1 cellular context compared by ENCODE assay signal in the genomic region with DNA sequence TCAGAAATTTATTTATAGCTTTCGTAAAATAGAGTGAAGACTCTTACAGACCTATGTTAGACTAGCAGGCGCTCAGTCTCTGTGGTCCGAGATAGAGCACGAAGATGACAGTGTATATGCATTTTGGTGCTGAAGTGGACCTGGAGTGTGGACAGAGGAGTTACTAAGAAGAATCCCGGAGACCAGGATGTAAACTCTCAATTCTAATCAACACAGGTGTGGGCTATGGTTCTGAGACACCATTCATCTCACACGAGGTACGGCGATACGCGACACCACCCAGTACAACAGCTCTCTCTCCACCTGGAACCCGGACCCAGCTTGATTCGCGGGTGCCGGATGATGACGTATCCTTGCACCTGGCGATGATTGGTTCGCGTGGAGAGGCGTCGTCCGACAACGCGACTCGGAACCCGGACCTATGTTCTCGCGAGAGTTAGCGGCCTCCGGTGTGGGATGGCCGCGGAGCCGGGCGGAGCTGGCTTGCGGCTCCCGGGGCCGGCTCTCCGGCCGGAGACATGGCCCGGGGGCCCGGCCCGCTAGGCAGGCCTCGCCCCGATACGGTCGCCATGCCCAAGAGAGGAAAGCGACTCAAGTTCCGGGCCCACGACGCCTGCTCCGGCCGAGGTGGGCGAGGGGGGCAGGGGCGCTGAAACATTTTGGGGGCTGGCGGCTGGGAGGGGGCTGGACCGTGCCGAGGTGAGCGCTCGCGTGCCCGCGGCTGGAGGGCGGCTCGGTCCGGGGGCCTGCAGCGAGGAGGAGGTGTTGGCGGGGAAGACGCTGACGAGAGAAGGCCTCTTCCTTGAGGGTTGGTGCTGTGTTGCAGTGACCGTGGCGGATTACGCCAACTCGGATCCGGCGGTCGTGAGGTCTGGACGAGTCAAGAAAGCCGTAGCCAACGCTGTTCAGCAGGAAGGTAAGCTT.
A peak's percentile ranks its signal among the peaks of the same experiment; 100 is the strongest.
TF ChIP-seq lines count a peak whose summit lies in the region.

A gene with protein sequence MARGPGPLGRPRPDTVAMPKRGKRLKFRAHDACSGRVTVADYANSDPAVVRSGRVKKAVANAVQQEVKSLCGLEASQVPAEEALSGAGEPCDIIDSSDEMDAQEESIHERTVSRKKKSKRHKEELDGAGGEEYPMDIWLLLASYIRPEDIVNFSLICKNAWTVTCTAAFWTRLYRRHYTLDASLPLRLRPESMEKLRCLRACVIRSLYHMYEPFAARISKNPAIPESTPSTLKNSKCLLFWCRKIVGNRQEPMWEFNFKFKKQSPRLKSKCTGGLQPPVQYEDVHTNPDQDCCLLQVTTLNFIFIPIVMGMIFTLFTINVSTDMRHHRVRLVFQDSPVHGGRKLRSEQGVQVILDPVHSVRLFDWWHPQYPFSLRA (plus strand): TSS at position 427 of the 924 bp plus-strand sequence. CDS start 92 bp downstream, at position 519.

TF ChIP-seq in HepG2, 621 proteins besides CTCF, POLR2A, EP300 and RAD21 (continued from another document and continues in another):
- TF ChIP-seq, protein P1, sequence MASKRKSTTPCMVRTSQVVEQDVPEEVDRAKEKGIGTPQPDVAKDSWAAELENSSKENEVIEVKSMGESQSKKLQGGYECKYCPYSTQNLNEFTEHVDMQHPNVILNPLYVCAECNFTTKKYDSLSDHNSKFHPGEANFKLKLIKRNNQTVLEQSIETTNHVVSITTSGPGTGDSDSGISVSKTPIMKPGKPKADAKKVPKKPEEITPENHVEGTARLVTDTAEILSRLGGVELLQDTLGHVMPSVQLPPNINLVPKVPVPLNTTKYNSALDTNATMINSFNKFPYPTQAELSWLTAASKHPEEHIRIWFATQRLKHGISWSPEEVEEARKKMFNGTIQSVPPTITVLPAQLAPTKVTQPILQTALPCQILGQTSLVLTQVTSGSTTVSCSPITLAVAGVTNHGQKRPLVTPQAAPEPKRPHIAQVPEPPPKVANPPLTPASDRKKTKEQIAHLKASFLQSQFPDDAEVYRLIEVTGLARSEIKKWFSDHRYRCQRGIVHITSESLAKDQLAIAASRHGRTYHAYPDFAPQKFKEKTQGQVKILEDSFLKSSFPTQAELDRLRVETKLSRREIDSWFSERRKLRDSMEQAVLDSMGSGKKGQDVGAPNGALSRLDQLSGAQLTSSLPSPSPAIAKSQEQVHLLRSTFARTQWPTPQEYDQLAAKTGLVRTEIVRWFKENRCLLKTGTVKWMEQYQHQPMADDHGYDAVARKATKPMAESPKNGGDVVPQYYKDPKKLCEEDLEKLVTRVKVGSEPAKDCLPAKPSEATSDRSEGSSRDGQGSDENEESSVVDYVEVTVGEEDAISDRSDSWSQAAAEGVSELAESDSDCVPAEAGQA (IDR thresholded peaks at IDR 0.05; ENCODE audit: low read depth), result peak; percentile 79
- TF ChIP-seq, protein P1 (CRISPR knock-in tag; IDR thresholded peaks at IDR 0.05; ENCODE audit: borderline replicate concordance), result no peak
- 0 out of 2 replicates have a peak, but pooled peaks have one; percentile 23 for TF ChIP-seq ATF7-NPFF (CRISPR knock-in tag; IDR thresholded peaks at IDR 0.05; ENCODE audit: low read depth)
- peak; percentile 83; the same call in 1 of the 2 replicates for TF ChIP-seq ZNF510 (CRISPR knock-in tag; IDR thresholded peaks at IDR 0.05; ENCODE audit: low read depth)
- TF ChIP-seq, protein P2, sequence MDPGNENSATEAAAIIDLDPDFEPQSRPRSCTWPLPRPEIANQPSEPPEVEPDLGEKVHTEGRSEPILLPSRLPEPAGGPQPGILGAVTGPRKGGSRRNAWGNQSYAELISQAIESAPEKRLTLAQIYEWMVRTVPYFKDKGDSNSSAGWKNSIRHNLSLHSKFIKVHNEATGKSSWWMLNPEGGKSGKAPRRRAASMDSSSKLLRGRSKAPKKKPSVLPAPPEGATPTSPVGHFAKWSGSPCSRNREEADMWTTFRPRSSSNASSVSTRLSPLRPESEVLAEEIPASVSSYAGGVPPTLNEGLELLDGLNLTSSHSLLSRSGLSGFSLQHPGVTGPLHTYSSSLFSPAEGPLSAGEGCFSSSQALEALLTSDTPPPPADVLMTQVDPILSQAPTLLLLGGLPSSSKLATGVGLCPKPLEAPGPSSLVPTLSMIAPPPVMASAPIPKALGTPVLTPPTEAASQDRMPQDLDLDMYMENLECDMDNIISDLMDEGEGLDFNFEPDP (CRISPR knock-in tag; conservative IDR thresholded peaks at IDR 0.05), result no peak
- TF ChIP-seq, protein P3, sequence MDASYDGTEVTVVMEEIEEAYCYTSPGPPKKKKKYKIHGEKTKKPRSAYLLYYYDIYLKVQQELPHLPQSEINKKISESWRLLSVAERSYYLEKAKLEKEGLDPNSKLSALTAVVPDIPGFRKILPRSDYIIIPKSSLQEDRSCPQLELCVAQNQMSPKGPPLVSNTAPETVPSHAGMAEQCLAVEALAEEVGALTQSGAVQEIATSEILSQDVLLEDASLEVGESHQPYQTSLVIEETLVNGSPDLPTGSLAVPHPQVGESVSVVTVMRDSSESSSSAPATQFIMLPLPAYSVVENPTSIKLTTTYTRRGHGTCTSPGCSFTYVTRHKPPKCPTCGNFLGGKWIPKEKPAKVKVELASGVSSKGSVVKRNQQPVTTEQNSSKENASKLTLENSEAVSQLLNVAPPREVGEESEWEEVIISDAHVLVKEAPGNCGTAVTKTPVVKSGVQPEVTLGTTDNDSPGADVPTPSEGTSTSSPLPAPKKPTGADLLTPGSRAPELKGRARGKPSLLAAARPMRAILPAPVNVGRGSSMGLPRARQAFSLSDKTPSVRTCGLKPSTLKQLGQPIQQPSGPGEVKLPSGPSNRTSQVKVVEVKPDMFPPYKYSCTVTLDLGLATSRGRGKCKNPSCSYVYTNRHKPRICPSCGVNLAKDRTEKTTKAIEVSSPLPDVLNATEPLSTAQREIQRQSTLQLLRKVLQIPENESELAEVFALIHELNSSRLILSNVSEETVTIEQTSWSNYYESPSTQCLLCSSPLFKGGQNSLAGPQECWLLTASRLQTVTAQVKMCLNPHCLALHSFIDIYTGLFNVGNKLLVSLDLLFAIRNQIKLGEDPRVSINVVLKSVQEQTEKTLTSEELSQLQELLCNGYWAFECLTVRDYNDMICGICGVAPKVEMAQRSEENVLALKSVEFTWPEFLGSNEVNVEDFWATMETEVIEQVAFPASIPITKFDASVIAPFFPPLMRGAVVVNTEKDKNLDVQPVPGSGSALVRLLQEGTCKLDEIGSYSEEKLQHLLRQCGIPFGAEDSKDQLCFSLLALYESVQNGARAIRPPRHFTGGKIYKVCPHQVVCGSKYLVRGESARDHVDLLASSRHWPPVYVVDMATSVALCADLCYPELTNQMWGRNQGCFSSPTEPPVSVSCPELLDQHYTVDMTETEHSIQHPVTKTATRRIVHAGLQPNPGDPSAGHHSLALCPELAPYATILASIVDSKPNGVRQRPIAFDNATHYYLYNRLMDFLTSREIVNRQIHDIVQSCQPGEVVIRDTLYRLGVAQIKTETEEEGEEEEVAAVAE (CRISPR knock-in tag; IDR thresholded peaks at IDR 0.05; ENCODE audit: borderline replicate concordance), result peak; percentile 97
- peak; percentile 67; the same call in 1 of the 2 replicates for TF ChIP-seq ZNF230 (CRISPR knock-in tag; IDR thresholded peaks at IDR 0.05)
- peak; percentile 88; the same call in 1 of the 2 replicates for TF ChIP-seq ZNF761 (CRISPR knock-in tag; conservative IDR thresholded peaks at IDR 0.05)
- TF ChIP-seq ZMYM3 (CRISPR knock-in tag; IDR thresholded peaks at IDR 0.05), result no peak; the same call in 1 of the 2 replicates
- peak; percentile 43; the same call in 1 of the 2 replicates for TF ChIP-seq SIX4 (CRISPR knock-in tag; IDR thresholded peaks at IDR 0.05)
- TF ChIP-seq SALL2 (CRISPR knock-in tag; IDR thresholded peaks at IDR 0.05), result no peak
- no peak for TF ChIP-seq ZNF468 (CRISPR knock-in tag; IDR thresholded peaks at IDR 0.05)
- peak; percentile 43; the same call in 1 of the 2 replicates for TF ChIP-seq SP2 (CRISPR knock-in tag; IDR thresholded peaks at IDR 0.05)
- TF ChIP-seq ZNF792 (CRISPR knock-in tag; IDR thresholded peaks at IDR 0.05), result 0 out of 2 replicates have a peak, but pooled peaks have one; percentile 34
- TF ChIP-seq, protein P4, sequence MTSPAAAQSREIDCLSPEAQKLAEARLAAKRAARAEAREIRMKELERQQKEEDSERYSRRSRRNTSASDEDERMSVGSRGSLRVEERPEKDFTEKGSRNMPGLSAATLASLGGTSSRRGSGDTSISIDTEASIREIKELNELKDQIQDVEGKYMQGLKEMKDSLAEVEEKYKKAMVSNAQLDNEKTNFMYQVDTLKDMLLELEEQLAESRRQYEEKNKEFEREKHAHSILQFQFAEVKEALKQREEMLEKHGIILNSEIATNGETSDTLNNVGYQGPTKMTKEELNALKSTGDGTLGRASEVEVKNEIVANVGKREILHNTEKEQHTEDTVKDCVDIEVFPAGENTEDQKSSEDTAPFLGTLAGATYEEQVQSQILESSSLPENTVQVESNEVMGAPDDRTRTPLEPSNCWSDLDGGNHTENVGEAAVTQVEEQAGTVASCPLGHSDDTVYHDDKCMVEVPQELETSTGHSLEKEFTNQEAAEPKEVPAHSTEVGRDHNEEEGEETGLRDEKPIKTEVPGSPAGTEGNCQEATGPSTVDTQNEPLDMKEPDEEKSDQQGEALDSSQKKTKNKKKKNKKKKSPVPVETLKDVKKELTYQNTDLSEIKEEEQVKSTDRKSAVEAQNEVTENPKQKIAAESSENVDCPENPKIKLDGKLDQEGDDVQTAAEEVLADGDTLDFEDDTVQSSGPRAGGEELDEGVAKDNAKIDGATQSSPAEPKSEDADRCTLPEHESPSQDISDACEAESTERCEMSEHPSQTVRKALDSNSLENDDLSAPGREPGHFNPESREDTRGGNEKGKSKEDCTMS (CRISPR knock-in tag; conservative IDR thresholded peaks at IDR 0.05), result no peak
- no peak; the same call in 1 of the 2 replicates for TF ChIP-seq THYN1 (CRISPR knock-in tag; IDR thresholded peaks at IDR 0.05; ENCODE audit: borderline replicate concordance, low read depth)
- TF ChIP-seq ZNF282 (IDR thresholded peaks at IDR 0.05; ENCODE audit: partially characterized antibody), result no peak
- TF ChIP-seq NONO (IDR thresholded peaks at IDR 0.05), result no peak
- peak; percentile 84 for TF ChIP-seq NONO (CRISPR knock-in tag; conservative IDR thresholded peaks at IDR 0.05)
- TF ChIP-seq PLRG1 (conservative IDR thresholded peaks at IDR 0.05), result no peak
- TF ChIP-seq ZNF337 (CRISPR knock-in tag; IDR thresholded peaks at IDR 0.05; ENCODE audit: borderline replicate concordance, low read depth), result no peak
- TF ChIP-seq, protein P5, sequence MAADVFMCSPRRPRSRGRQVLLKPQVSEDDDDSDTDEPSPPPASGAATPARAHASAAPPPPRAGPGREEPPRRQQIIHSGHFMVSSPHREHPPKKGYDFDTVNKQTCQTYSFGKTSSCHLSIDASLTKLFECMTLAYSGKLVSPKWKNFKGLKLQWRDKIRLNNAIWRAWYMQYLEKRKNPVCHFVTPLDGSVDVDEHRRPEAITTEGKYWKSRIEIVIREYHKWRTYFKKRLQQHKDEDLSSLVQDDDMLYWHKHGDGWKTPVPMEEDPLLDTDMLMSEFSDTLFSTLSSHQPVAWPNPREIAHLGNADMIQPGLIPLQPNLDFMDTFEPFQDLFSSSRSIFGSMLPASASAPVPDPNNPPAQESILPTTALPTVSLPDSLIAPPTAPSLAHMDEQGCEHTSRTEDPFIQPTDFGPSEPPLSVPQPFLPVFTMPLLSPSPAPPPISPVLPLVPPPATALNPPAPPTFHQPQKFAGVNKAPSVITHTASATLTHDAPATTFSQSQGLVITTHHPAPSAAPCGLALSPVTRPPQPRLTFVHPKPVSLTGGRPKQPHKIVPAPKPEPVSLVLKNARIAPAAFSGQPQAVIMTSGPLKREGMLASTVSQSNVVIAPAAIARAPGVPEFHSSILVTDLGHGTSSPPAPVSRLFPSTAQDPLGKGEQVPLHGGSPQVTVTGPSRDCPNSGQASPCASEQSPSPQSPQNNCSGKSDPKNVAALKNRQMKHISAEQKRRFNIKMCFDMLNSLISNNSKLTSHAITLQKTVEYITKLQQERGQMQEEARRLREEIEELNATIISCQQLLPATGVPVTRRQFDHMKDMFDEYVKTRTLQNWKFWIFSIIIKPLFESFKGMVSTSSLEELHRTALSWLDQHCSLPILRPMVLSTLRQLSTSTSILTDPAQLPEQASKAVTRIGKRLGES (CRISPR knock-in tag; IDR thresholded peaks at IDR 0.05; ENCODE audit: borderline replicate concordance), result no peak
- TF ChIP-seq MYNN (CRISPR knock-in tag; IDR thresholded peaks at IDR 0.05; ENCODE audit: low read depth), result no peak
- TF ChIP-seq, protein P6, sequence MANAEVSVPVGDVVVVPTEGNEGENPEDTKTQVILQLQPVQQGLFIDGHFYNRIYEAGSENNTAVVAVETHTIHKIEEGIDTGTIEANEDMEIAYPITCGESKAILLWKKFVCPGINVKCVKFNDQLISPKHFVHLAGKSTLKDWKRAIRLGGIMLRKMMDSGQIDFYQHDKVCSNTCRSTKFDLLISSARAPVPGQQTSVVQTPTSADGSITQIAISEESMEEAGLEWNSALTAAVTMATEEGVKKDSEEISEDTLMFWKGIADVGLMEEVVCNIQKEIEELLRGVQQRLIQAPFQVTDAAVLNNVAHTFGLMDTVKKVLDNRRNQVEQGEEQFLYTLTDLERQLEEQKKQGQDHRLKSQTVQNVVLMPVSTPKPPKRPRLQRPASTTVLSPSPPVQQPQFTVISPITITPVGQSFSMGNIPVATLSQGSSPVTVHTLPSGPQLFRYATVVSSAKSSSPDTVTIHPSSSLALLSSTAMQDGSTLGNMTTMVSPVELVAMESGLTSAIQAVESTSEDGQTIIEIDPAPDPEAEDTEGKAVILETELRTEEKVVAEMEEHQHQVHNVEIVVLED (CRISPR knock-in tag; IDR thresholded peaks at IDR 0.05; ENCODE audit: borderline replicate concordance), result peak; percentile 49; the same call in 1 of the 2 replicates
- TF ChIP-seq CHD2 (IDR thresholded peaks at IDR 0.05; ENCODE audit: low read depth, low read length), result peak; percentile 94
- 0 out of 2 replicates have a peak, but pooled peaks have one; percentile 15 for TF ChIP-seq ZNF362 (CRISPR knock-in tag; IDR thresholded peaks at IDR 0.05; ENCODE audit: borderline replicate concordance)
- TF ChIP-seq ZNF598 (CRISPR knock-in tag; IDR thresholded peaks at IDR 0.05; ENCODE audit: borderline replicate concordance), result no peak
